In genomic region chr2:95526360-95527341, GRCh38 we compare ENCODE assay signal across 8 cellular contexts. TPM values are rescaled to one million over a fixed set of nuclear protein-coding genes. Genes with fewer than 3 reads are reported as not detected.
A peak's percentile ranks its signal among the peaks of the same experiment; 100 is the strongest.
DNase-seq lines count a peak whose midpoint lies in the region; ATAC-seq and TF ChIP-seq lines count a peak whose summit lies in the region.

No MANE protein-coding gene starts in this region.

- no peaks in the 10 kb centered on the region for H3K9me3 ChIP-seq in neuronal stem cell (replicated peaks in 1 of 2; ENCODE audit: control insufficient read depth in 2 of 2, insufficient read depth in 1 of 2, low read depth in 1 of 2, low read length in 2 of 2)

- H3K4ac ChIP-seq in neuronal stem cell (ENCODE audit: low read length): no peak overlapping the region

- H3K27me3 ChIP-seq in neuronal stem cell (ENCODE audit: control insufficient read depth in 3 of 3, insufficient read depth in 3 of 3, low read depth in 1 of 3, low read length in 3 of 3): no peaks in the 10 kb centered on the region

- H2BK15ac ChIP-seq in neuronal stem cell (ENCODE audit: low read length): no peak overlapping the region

- H2BK120ac ChIP-seq in neuronal stem cell (ENCODE audit: low read depth, low read length): no peak overlapping the region

- no peak overlapping the region for H2BK12ac ChIP-seq in neuronal stem cell (ENCODE audit: low read length)

- DNase-seq in NCI-H2227 treated with DMSO at 0.1 percent for 48 hours (lab: John Stamatoyannopoulos, UW) (peak; percentile 66), activated T-cell treated with anti-CD3 and anti-CD28 coated beads for 1 hour (ENCODE audit: low read depth) (peak; percentile 47), erythroblast (lab: John Stamatoyannopoulos, UW) (peak; percentile 32 to 50), neuronal stem cell (ENCODE audit: low spot score) (no peak), NCI-H510A treated with DMSO at 0.1 percent for 48 hours (lab: John Stamatoyannopoulos, UW) (no peak)

- no peak overlapping the region for H3K27ac ChIP-seq in neuronal stem cell (replicated peaks; ENCODE audit: low read length)
- peak overlapping the region; percentile 17 for H3K27ac ChIP-seq in temporal lobe (ENCODE audit: low read depth, low read length)

- H3K4me1 ChIP-seq in neuronal stem cell (ENCODE audit: control insufficient read depth in 2 of 2, insufficient read depth in 1 of 2, low read depth in 1 of 2, low read length in 2 of 2): peaks cover 6 to 7% of the 10 kb centered on the region in 2 donors

- H4K91ac ChIP-seq in neuronal stem cell (ENCODE audit: low read depth, low read length, poor library complexity): no peak overlapping the region

- H3K18ac ChIP-seq in neuronal stem cell (ENCODE audit: low read length): peak overlapping the region; percentile 57

- H3K9ac ChIP-seq in neuronal stem cell (ENCODE audit: low read depth, low read length, poor library complexity): no peak overlapping the region

- peak overlapping the region; percentile 43 for H3K23ac ChIP-seq in neuronal stem cell (ENCODE audit: low read depth, low read length, poor library complexity)

- H2BK5ac ChIP-seq in neuronal stem cell (ENCODE audit: low read length): no peak overlapping the region

- TF ChIP-seq POLR2A in erythroblast (IDR thresholded peaks at IDR 0.05; ENCODE audit: low read length): no peak

- no peak overlapping the region for H2AK5ac ChIP-seq in neuronal stem cell (ENCODE audit: low read depth, low read length)

- H4K8ac ChIP-seq in neuronal stem cell (ENCODE audit: low read depth, low read length): no peak overlapping the region

- peak; percentile 66 for ATAC-seq in HG02588 (IDR thresholded peaks at IDR 0.05; ENCODE audit: unreplicated experiment)

- no peak overlapping the region for H2AFZ ChIP-seq in neuronal stem cell (ENCODE audit: low read length)

- no peaks in the 10 kb centered on the region for H3K36me3 ChIP-seq in neuronal stem cell (replicated peaks in 1 of 2; ENCODE audit: control insufficient read depth in 2 of 2, insufficient read depth in 2 of 2, low read length in 2 of 2)

- H3K4me2 ChIP-seq in neuronal stem cell (ENCODE audit: insufficient read depth, low read length, poor library complexity, severe bottlenecking): no peak overlapping the region

- peak overlapping the region; percentile 89 for H3K14ac ChIP-seq in neuronal stem cell (ENCODE audit: low read length)

- H3K4me3 ChIP-seq in GM08714 (ENCODE audit: low read length) (peak overlapping the region; percentile 74), neuronal stem cell (ENCODE audit: low read length in 2 of 2) (no peak overlapping the region)

- no peaks in the 10 kb centered on the region for H3K79me1 ChIP-seq in neuronal stem cell (ENCODE audit: low read depth, low read length)

- no CpG with 5 or more reads among the region's 84 CpGs for WGBS in neuronal stem cell (ENCODE audit: extremely low coverage in 2 of 2, insufficient read length in 2 of 2, insufficient replicate concordance in 1 of 2), 2 donors

RNA-seq across cellular contexts. Expression of gene TRIM43B, which starts 42.1 kb away (rescaled TPM):
- not detected for polyA plus RNA-seq in neuronal stem cell (2013, experiment 1 of 2)
- not detected for polyA plus RNA-seq in neuronal stem cell (2013, experiment 2 of 2)
- not detected for total RNA-seq in temporal lobe

Comparison
In these comparisons a context has a peak if more than half of its experiments do, and no peak if none do; other contexts are left out.
1. DNase-seq: peak in NCI-H2227 treated with DMSO at 0.1 percent for 48 hours (single experiment), activated T-cell treated with anti-CD3 and anti-CD28 coated beads for 1 hour (single experiment) and erythroblast (2 of 2); none in neuronal stem cell (single experiment) and NCI-H510A treated with DMSO at 0.1 percent for 48 hours (single experiment).